7 cellular contexts compared by ENCODE assay signal in genomic region chr15:40358492-40359353, GRCh38. TPM values are rescaled to one million over a fixed set of nuclear protein-coding genes. Genes with fewer than 3 reads are reported as not detected.
A peak's percentile ranks its signal among the peaks of the same experiment; 100 is the strongest.
DNase-seq lines count a peak whose midpoint lies in the region; ATAC-seq and TF ChIP-seq lines count a peak whose summit lies in the region.
"Had no signal": no experiment of that assay in that cellular context is flagged by ENCODE, and none has a peak within 500 bp of the region (broad histone marks: within the 10 kb centered on the region; RNA-seq: fewer than 3 reads in every experiment).

No MANE protein-coding gene starts in this region.

- DNase-seq in KBM-7 (peak; percentile 48), breast epithelium (ENCODE audit: low spot score in 2 of 2) (no peak), NCI-H2107 treated with DMSO at 0.1 percent for 48 hours (lab: John Stamatoyannopoulos, UW; ENCODE audit: unreplicated experiment) (no peak)

- in situ Hi-C loops in KBM-7 (cut with MboI; ENCODE audit: low pct_unique_long_range_greater_than_20kb, low sequenced_read_pairs): no loop called here

- ATAC-seq in GM18868 (IDR thresholded peaks at IDR 0.05; ENCODE audit: unreplicated experiment): peak; percentile 6
- no peak for ATAC-seq in GM21367 (IDR thresholded peaks at IDR 0.05; ENCODE audit: unreplicated experiment)

- H3K27me3 ChIP-seq in breast epithelium (no peaks in the 10 kb centered on the region), neutrophil (peaks cover 11% of the 10 kb centered on the region)

- H3K36me3 ChIP-seq in breast epithelium (no peaks in the 10 kb centered on the region), neutrophil (peaks cover 13% of the 10 kb centered on the region)

- H3K27ac ChIP-seq in breast epithelium (no peak overlapping the region), neutrophil (no peak overlapping the region)

- no peak for TF ChIP-seq CTCF in breast epithelium (IDR thresholded peaks at IDR 0.05)
- TF ChIP-seq CTCF in neutrophil (IDR thresholded peaks at IDR 0.05): no peak

- TF ChIP-seq POLR2A in breast epithelium (IDR thresholded peaks at IDR 0.05): no peak

- intact Hi-C loops in breast epithelium (cut with DNase I; ENCODE audit: low total_unique reads): no loop called here

- H3K9me3 ChIP-seq in breast epithelium: no peaks in the 10 kb centered on the region
- H3K9me3 ChIP-seq in neutrophil: no peaks in the 10 kb centered on the region

- peak overlapping the region; percentile 34 to 67 (median 49) for H3K4me3 ChIP-seq in breast epithelium
- peak overlapping the region; percentile 64 to 78 for H3K4me3 ChIP-seq in neutrophil (ENCODE audit: low read depth in 1 of 2, low read length in 1 of 2)

- H3K4me1 ChIP-seq in breast epithelium: peaks cover 4 to 6% of the 10 kb centered on the region in 2 donors
- H3K4me1 ChIP-seq in neutrophil (ENCODE audit: control insufficient read depth in 1 of 2, insufficient read depth in 1 of 2, low read depth in 1 of 2, low read length in 1 of 2): peaks cover 13 to 18% of the 10 kb centered on the region in 2 experiments

RNA-seq across cellular contexts. Expression of gene DISP2, which starts 0.7 kb away (rescaled TPM):
- under 1 TPM; under 0.01 to 0.88 (median under 0.01) TPM for total RNA-seq in breast epithelium

RNA-seq across cellular contexts. Expression of gene PHGR1, which starts 7.9 kb away (rescaled TPM):
- 1 to 10 TPM in 2 of 3 donors, not detected in 1; 7.0 to 8.5 TPM for total RNA-seq in breast epithelium
- total RNA-seq: dermis microvascular lymphatic vessel endothelial cell had no signal

RNA-seq across cellular contexts. Expression of gene CCDC9B, which starts 18.0 kb away (rescaled TPM):
- total RNA-seq in breast epithelium: 10 to 100 TPM in 1 of 3 donors, 1 to 10 TPM in 2; 4.0 to 14.1 (median 9.4) TPM

RNA-seq across cellular contexts. Expression of gene KNSTRN, which starts 23.8 kb away (rescaled TPM):
- 10 to 100 TPM in 2 of 3 donors, 1 to 10 TPM in 1; 9.1 to 19.8 (median 12.1) TPM for total RNA-seq in breast epithelium

RNA-seq across cellular contexts. Expression of gene INAFM2, which starts 35.2 kb away (rescaled TPM):
- 10 to 100 TPM in 2 of 3 donors, 1 to 10 TPM in 1; 5.1 to 17.3 (median 12.5) TPM for total RNA-seq in breast epithelium
